Comparison of ENCODE assay signal across 23 cellular contexts in genomic region chrX:4682637-4683036, GRCh38.
"Had no signal": no experiment of that assay in that cellular context is flagged by ENCODE, and none has a peak within 500 bp of the region (broad histone marks: within the 10 kb centered on the region; RNA-seq: fewer than 3 reads in every experiment).

No MANE protein-coding gene starts in this region.

- DNase-seq: kidney glomerular epithelial cell; left cardiac atrium; lower lobe of right lung; mammary epithelial cell; mesenchymal stem cell; naive thymus-derived CD8-positive, alpha-beta T cell; ovary; right lobe of liver; stimulated activated CD4-positive, alpha-beta T cell treated with anti-CD3 and anti-CD28 coated beads, Interleukin-1b, Interleukin-23, amount 100 ng/mL, for 48 hours; stimulated activated CD4-positive, alpha-beta T cell treated with anti-CD3 and anti-CD28 coated beads, Interleukin-2, amount 100 ng/mL, for 48 hours; stimulated activated CD4-positive, alpha-beta T cell treated with anti-CD3 and anti-CD28 coated beads, Interleukin-4, amount 100 ng/mL, for 4 hours; stimulated activated CD8-positive, alpha-beta memory T cell treated with anti-CD3 and anti-CD28 coated beads, Interleukin-4, amount 100 ng/mL, for 48 hours; stimulated activated naive CD4-positive, alpha-beta T cell treated with Interleukin-2 at 50 U/mL for 16 hours; stimulated activated naive CD8-positive, alpha-beta T cell treated with anti-CD3 and anti-CD28 coated beads, Interleukin-15, amount 100 ng/mL, for 72 hours; substantia nigra; upper lobe of left lung had no signal

- H3K4me3 ChIP-seq: hepatocyte, lower lobe of right lung, ovary, right atrium auricular region, right lobe of liver, smooth muscle cell, tibial nerve, upper lobe of left lung, vagina had no signal

- ATAC-seq: left cardiac atrium; left lobe of liver; lower lobe of right lung; naive thymus-derived CD8-positive, alpha-beta T cell; right lobe of liver; stimulated activated memory B cell treated with anti-CD40 and anti-IgM and Interleukin-4, amounts not matched to agents 10 μg/mL and 1 μg/mL and 100 μg/mL, for 72 hours; stimulated activated naive CD8-positive, alpha-beta T cell treated with anti-CD3 and anti-CD28 coated beads, Interleukin-15, amount 100 ng/mL, for 72 hours had no signal
